In genomic region chr14:79540394-79540793, GRCh38 we compare ENCODE assay signal across 23 cellular contexts.
"Had no signal": no experiment of that assay in that cellular context is flagged by ENCODE, and none has a peak within 500 bp of the region (broad histone marks: within the 10 kb centered on the region; RNA-seq: fewer than 3 reads in every experiment).

No MANE protein-coding gene starts in this region.

- ATAC-seq: activated CD4-positive, alpha-beta T cell treated with anti-CD3 and anti-CD28 coated beads for 36 hours; activated T-helper 17 cell treated with anti-CD3 and anti-CD28 coated beads, Interleukin-2, amount 50 U/mL, for 72 hours; heart left ventricle; left colon; sciatic nerve; stimulated activated naive B cell treated with anti-CD40 and anti-IgM and Interleukin-4, amounts not matched to agents 10 μg/mL and 1 μg/mL and 100 μg/mL, for 72 hours had no signal

- H3K27ac ChIP-seq: adrenal gland, heart left ventricle, upper lobe of left lung had no signal

- H3K27me3 ChIP-seq: adrenal gland, heart left ventricle, upper lobe of left lung had no signal

- DNase-seq: activated B cell treated with CpG ODN at 0.5 μM for 24 hours; activated CD4-positive, alpha-beta T cell treated with anti-CD3 and anti-CD28 coated beads for 36 hours; activated CD4-positive, alpha-beta T cell treated with anti-CD3 and anti-CD28 coated beads, Interleukin-2, amount 50 U/mL, for 4 hours; activated CD8-positive, alpha-beta memory T cell treated with anti-CD3 and anti-CD28 coated beads for 24 hours; activated CD8-positive, alpha-beta memory T cell treated with anti-CD3 and anti-CD28 coated beads, Interleukin-2, amount 50 U/mL, for 4 hours; activated T-cell treated with anti-CD3 and anti-CD28 coated beads, Interleukin-2, amount 50 U/mL, for 24 hours; adrenal gland; effector memory CD4-positive, alpha-beta T cell; heart left ventricle; left colon; naive B cell; occipital lobe; posterior cingulate gyrus; small intestine; stimulated activated CD4-positive, alpha-beta T cell treated with anti-CD3 and anti-CD28 coated beads, Interleukin-15, amount 100 ng/mL, for 24 hours; stimulated activated naive B cell treated with anti-CD40 and anti-IgM and Interleukin-4, amounts not matched to agents 10 μg/mL and 1 μg/mL and 100 μg/mL, for 72 hours; upper lobe of left lung had no signal

- H3K36me3 Mint-ChIP-seq: activated naive CD8-positive, alpha-beta T cell; naive B cell; stimulated activated naive B cell treated with anti-CD40 and anti-IgM and Interleukin-4, amounts not matched to agents 10 μg/mL and 1 μg/mL and 100 μg/mL, for 72 hours had no signal

- H3K4me1 ChIP-seq: adrenal gland, upper lobe of left lung had no signal

- H3K4me3 Mint-ChIP-seq: activated B cell treated with CpG ODN at 0.5 μM for 24 hours; activated CD4-positive, alpha-beta T cell treated with anti-CD3 and anti-CD28 coated beads for 36 hours; activated naive CD8-positive, alpha-beta T cell; activated T-cell treated with anti-CD3 and anti-CD28 coated beads, Interleukin-2, amount 50 U/mL, for 24 hours; activated T-helper 17 cell treated with anti-CD3 and anti-CD28 coated beads, Interleukin-2, amount 50 U/mL, for 72 hours; central memory CD8-positive, alpha-beta T cell; naive B cell; neural crest cell; stimulated activated naive B cell treated with anti-CD40 and anti-IgM and Interleukin-4, amounts not matched to agents 10 μg/mL and 1 μg/mL and 100 μg/mL, for 72 hours; T-helper 1 cell treated with Interleukin-12 subunit alpha and Interleukin-12 subunit beta and Interleukin-4 antibody, amounts not matched to agents 30 μg/mL and 1 μg/mL, for 36 hours had no signal

- H3K27ac Mint-ChIP-seq: activated B cell treated with CpG ODN at 0.5 μM for 24 hours; activated CD4-positive, alpha-beta T cell treated with anti-CD3 and anti-CD28 coated beads for 36 hours; activated naive CD8-positive, alpha-beta T cell; activated T-cell treated with anti-CD3 and anti-CD28 coated beads, Interleukin-2, amount 50 U/mL, for 24 hours; activated T-helper 17 cell treated with anti-CD3 and anti-CD28 coated beads, Interleukin-2, amount 50 U/mL, for 72 hours; naive B cell; stimulated activated naive B cell treated with anti-CD40 and anti-IgM and Interleukin-4, amounts not matched to agents 10 μg/mL and 1 μg/mL and 100 μg/mL, for 72 hours; T-helper 1 cell treated with Interleukin-12 subunit alpha and Interleukin-12 subunit beta and Interleukin-4 antibody, amounts not matched to agents 30 μg/mL and 1 μg/mL, for 36 hours had no signal

- H3K27me3 Mint-ChIP-seq: activated B cell treated with CpG ODN at 0.5 μM for 24 hours; activated CD4-positive, alpha-beta T cell treated with anti-CD3 and anti-CD28 coated beads for 36 hours; activated naive CD8-positive, alpha-beta T cell; activated T-cell treated with anti-CD3 and anti-CD28 coated beads, Interleukin-2, amount 50 U/mL, for 24 hours; activated T-helper 17 cell treated with anti-CD3 and anti-CD28 coated beads, Interleukin-2, amount 50 U/mL, for 72 hours; central memory CD8-positive, alpha-beta T cell; naive B cell; stimulated activated naive B cell treated with anti-CD40 and anti-IgM and Interleukin-4, amounts not matched to agents 10 μg/mL and 1 μg/mL and 100 μg/mL, for 72 hours had no signal

- H3K4me1 Mint-ChIP-seq: activated B cell treated with CpG ODN at 0.5 μM for 24 hours; activated CD4-positive, alpha-beta T cell treated with anti-CD3 and anti-CD28 coated beads for 36 hours; activated T-helper 17 cell treated with anti-CD3 and anti-CD28 coated beads, Interleukin-2, amount 50 U/mL, for 72 hours; central memory CD8-positive, alpha-beta T cell; naive B cell; stimulated activated naive B cell treated with anti-CD40 and anti-IgM and Interleukin-4, amounts not matched to agents 10 μg/mL and 1 μg/mL and 100 μg/mL, for 72 hours had no signal
